In genomic region chr16:10694830-10695229, GRCh38 we compare ENCODE assay signal across 22 cellular contexts. TPM values are rescaled to one million over a fixed set of nuclear protein-coding genes. Genes with fewer than 3 reads are reported as not detected.
DNase-seq lines count a peak whose midpoint lies in the region; ATAC-seq, FAIRE-seq and TF ChIP-seq lines count a peak whose summit lies in the region.
"Had no signal": no experiment of that assay in that cellular context is flagged by ENCODE, and none has a peak within 500 bp of the region (broad histone marks: within the 10 kb centered on the region; RNA-seq: fewer than 3 reads in every experiment).

Gene TEKT5, minus strand, starts transcription at chr16:10694930. Its CDS starts 57 bp downstream, at chr16:10694873.

- no peak within 1 kb of the TSS for H3K4me2 ChIP-seq in HepG2 (ENCODE audit: low read depth, low read length)
- no peak within 1 kb of the TSS for H3K4me2 ChIP-seq in GM12878 (ENCODE audit: control insufficient read depth, insufficient read depth)
- H3K4me2 ChIP-seq: A549, BLaER1, GM23338 had no signal

- no peak within 1 kb of the TSS for H3K27ac Mint-ChIP-seq in stimulated activated effector memory CD8-positive, alpha-beta T cell treated with anti-CD3 and anti-CD28 coated beads, Interleukin-12 subunit alpha, Interleukin-12 subunit beta, amount 100 ng/mL, for 72 hours
- H3K27ac Mint-ChIP-seq: CD8-positive, alpha-beta T cell; GM23338; HFFc6 had no signal

- H3K27me3 ChIP-seq in HepG2 (ENCODE audit: control insufficient read depth in 1 of 2, insufficient read depth in 2 of 2, low read length in 2 of 2): peaks cover 2 to 4% of the 10 kb centered on the region in 2 experiments; a peak in 3 of 5 replicates
- no peaks in the 10 kb centered on the region for H3K27me3 ChIP-seq in right lobe of liver
- no peaks in the 10 kb centered on the region for H3K27me3 ChIP-seq in GM12878 (replicated peaks in 1 of 2; ENCODE audit: control insufficient read depth in 2 of 2, insufficient read depth in 2 of 2, low read length in 1 of 2)
- H3K27me3 ChIP-seq in testis: no peaks in the 10 kb centered on the region
- H3K27me3 ChIP-seq: BLaER1 had no signal

- no peak for TF ChIP-seq POLR2A in HepG2 (IDR thresholded peaks at IDR 0.05; ENCODE audit: insufficient read depth in 1 of 2, low read depth in 2 of 2, low read length in 2 of 2)
- TF ChIP-seq POLR2A in right lobe of liver (IDR thresholded peaks at IDR 0.05): no peak
- no peak for TF ChIP-seq POLR2A in GM12878 (IDR thresholded peaks at IDR 0.05; ENCODE audit: low read depth, low read length)
- no peak for TF ChIP-seq POLR2A in testis (IDR thresholded peaks at IDR 0.05)

- 16% methylated on average over 5 of the region's 5 CpGs for WGBS in HepG2 (ENCODE audit: low lambda C conversion rate)
- WGBS in right lobe of liver (ENCODE audit: insufficient coverage, low coverage, low lambda C conversion rate, missing lambda C conversion rate): 84% methylated on average over 3 of the region's 5 CpGs
- 18% methylated on average over 5 of the region's 5 CpGs for WGBS in GM12878 (ENCODE audit: insufficient coverage, insufficient replicate concordance, low lambda C conversion rate, missing lambda C conversion rate)
- WGBS in testis, 2 donors: 89 to 92% methylated on average over 5 of the region's 5 CpGs

- no peaks in the 10 kb centered on the region for H3K4me1 ChIP-seq in HepG2 (ENCODE audit: insufficient read depth, low read length)
- H3K4me1 ChIP-seq in right lobe of liver: no peaks in the 10 kb centered on the region
- H3K4me1 ChIP-seq in GM12878 (ENCODE audit: control insufficient read depth, insufficient read depth, low read length): no peaks in the 10 kb centered on the region
- H3K4me1 ChIP-seq in testis: no peaks in the 10 kb centered on the region
- H3K4me1 ChIP-seq: A549 had no signal

- H3K4me3 Mint-ChIP-seq in stimulated activated effector memory CD8-positive, alpha-beta T cell treated with anti-CD3 and anti-CD28 coated beads, Interleukin-12 subunit alpha, Interleukin-12 subunit beta, amount 100 ng/mL, for 72 hours: no peak within 1 kb of the TSS
- H3K4me3 Mint-ChIP-seq: CD8-positive, alpha-beta T cell; GM23338; HFFc6 had no signal

- no peaks in the 10 kb centered on the region for H3K4me1 Mint-ChIP-seq in stimulated activated effector memory CD8-positive, alpha-beta T cell treated with anti-CD3 and anti-CD28 coated beads, Interleukin-12 subunit alpha, Interleukin-12 subunit beta, amount 100 ng/mL, for 72 hours
- H3K4me1 Mint-ChIP-seq: GM23338 had no signal

- no peaks in the 10 kb centered on the region for H3K9me3 ChIP-seq in HepG2 (ENCODE audit: low read length)
- H3K9me3 ChIP-seq in right lobe of liver: no peaks in the 10 kb centered on the region
- no peaks in the 10 kb centered on the region for H3K9me3 ChIP-seq in GM12878 (replicated peaks; ENCODE audit: control insufficient read depth, insufficient read depth, low read length)
- H3K9me3 ChIP-seq in testis: no peaks in the 10 kb centered on the region
- H3K9me3 ChIP-seq: A549, BLaER1 had no signal

- ATAC-seq in HepG2 (no peak), right lobe of liver (no peak), GM12878 (peak; percentile 35; the same call in 1 of the 3 replicates)
- no peak for ATAC-seq in stimulated activated effector memory CD8-positive, alpha-beta T cell treated with anti-CD3 and anti-CD28 coated beads, Interleukin-12 subunit alpha, Interleukin-12 subunit beta, amount 100 ng/mL, for 72 hours
- ATAC-seq: A549; CD8-positive, alpha-beta T cell; GM23338 had no signal

- TF ChIP-seq RAD21 in HepG2 (CRISPR knock-in tag; IDR thresholded peaks at IDR 0.05) (no peak), GM12878 (IDR thresholded peaks at IDR 0.05; ENCODE audit: insufficient read depth, low read depth, low read length) (no peak)

- no peak within 1 kb of the TSS for H3K9ac ChIP-seq in HepG2 (ENCODE audit: insufficient read depth, low read depth, low read length)
- no peak within 1 kb of the TSS for H3K9ac ChIP-seq in GM12878 (ENCODE audit: control insufficient read depth, insufficient read depth, low read length)
- H3K9ac ChIP-seq: BLaER1 had no signal

- no peak for TF ChIP-seq EP300 in HepG2 (IDR thresholded peaks at IDR 0.05; ENCODE audit: low read depth in 2 of 2, low read length in 2 of 2)
- TF ChIP-seq EP300 in HepG2 (CRISPR knock-in tag; IDR thresholded peaks at IDR 0.05; ENCODE audit: borderline replicate concordance): no peak
- TF ChIP-seq EP300 in GM12878 (IDR thresholded peaks at IDR 0.05; ENCODE audit: borderline replicate concordance in 1 of 2, control insufficient read depth in 1 of 2, low read depth in 2 of 2, low read length in 2 of 2): no peak

- in situ Hi-C loops in HepG2 (cut with HindIII; ENCODE audit: extremely low pct_ligation_motif_present, low pct_unique_long_range_greater_than_20kb) (no loop called here), GM12878 (cut with MboI) (no loop called here), KBM-7 (cut with MboI; ENCODE audit: low pct_unique_long_range_greater_than_20kb, low sequenced_read_pairs) (no loop called here)

- intact Hi-C loops in HepG2 (cut with micrococcal nuclease; ENCODE audit: unreplicated experiment): no loop called here
- intact Hi-C loops in right lobe of liver (cut with DNase I): no loop called here
- intact Hi-C loops in GM12878 (cut with micrococcal nuclease; ENCODE audit: unreplicated experiment): no loop called here
- intact Hi-C loops in testis (cut with DNase I; ENCODE audit: low total_unique reads): no loop called here

- H3K9me3 Mint-ChIP-seq in stimulated activated effector memory CD8-positive, alpha-beta T cell treated with anti-CD3 and anti-CD28 coated beads, Interleukin-12 subunit alpha, Interleukin-12 subunit beta, amount 100 ng/mL, for 72 hours: no peaks in the 10 kb centered on the region
- H3K9me3 Mint-ChIP-seq: CD8-positive, alpha-beta T cell; HFFc6 had no signal

- SMC1A ChIA-PET in GM12878 (lab: Charles Lee; ENCODE audit: uncharacterized antibody, unreplicated experiment): interaction anchor here (1.2 kb wide), 1 partner anchor 180 kb away, joined by 3 read pairs; no protein-coding TSS in a partner anchor

- H3K36me3 ChIP-seq in HepG2 (replicated peaks in 1 of 2; ENCODE audit: control insufficient read depth in 1 of 2, insufficient read depth in 2 of 2, low read length in 2 of 2) (no peaks in the 10 kb centered on the region), right lobe of liver (no peaks in the 10 kb centered on the region), GM12878 (ENCODE audit: control insufficient read depth in 2 of 2, insufficient read depth in 2 of 2, low read length in 1 of 2) (no peaks in the 10 kb centered on the region), testis (ENCODE audit: low read depth, missing control alignments) (no peaks in the 10 kb centered on the region)
- H3K36me3 ChIP-seq: BLaER1 had no signal

- DNase-seq in HepG2 (ENCODE audit: low spot score) (no peak), right lobe of liver (no peak), M059J (ENCODE audit: low read depth) (peak; percentile 39), GM12878 (ENCODE audit: low read depth, low spot score) (no peak), testis (no peak), AG20443 (ENCODE audit: low spot score) (no peak), KBM-7 (no peak)
- no peak for DNase-seq in stimulated activated effector memory CD8-positive, alpha-beta T cell treated with anti-CD3 and anti-CD28 coated beads, Interleukin-12 subunit alpha, Interleukin-12 subunit beta, amount 100 ng/mL, for 72 hours (ENCODE audit: low spot score in 2 of 2)
- DNase-seq: Calu3; CD8-positive, alpha-beta T cell; HCEC 1CT; HFFc6; IMR-90; KG1 had no signal

- no peak within 1 kb of the TSS for H3K27ac ChIP-seq in HepG2 (ENCODE audit: extremely low read length, insufficient read depth, low read length)
- no peak within 1 kb of the TSS for H3K27ac ChIP-seq in right lobe of liver
- no peak within 1 kb of the TSS for H3K27ac ChIP-seq in GM12878 (ENCODE audit: control insufficient read depth, insufficient read depth)
- no peak within 1 kb of the TSS for H3K27ac ChIP-seq in testis
- H3K27ac ChIP-seq: 22Rv1, A549, BLaER1, HL-60 had no signal

- no peaks in the 10 kb centered on the region for H4K20me1 ChIP-seq in HepG2 (ENCODE audit: insufficient read depth, low read length)
- no peaks in the 10 kb centered on the region for H4K20me1 ChIP-seq in GM12878 (ENCODE audit: control insufficient read depth, insufficient read depth)
- H4K20me1 ChIP-seq: BLaER1 had no signal

- BruUV-seq in HepG2 (replicated peaks; lab: Mats Ljungman, UMichigan): no TSS peak
- BruUV-seq in GM12878 (replicated peaks; lab: Mats Ljungman, UMichigan): no TSS peak

- H2AFZ ChIP-seq in HepG2 (ENCODE audit: low read length) (no peak within 1 kb of the TSS), GM12878 (ENCODE audit: control insufficient read depth, low read depth, low read length) (no peak within 1 kb of the TSS)
- H2AFZ ChIP-seq: GM23338 had no signal

- POLR2A ChIA-PET in HepG2 (lab: Yijun Ruan, JAX) (no interaction called here), GM12878 (lab: Charles Lee) (no interaction called here)

- H3K79me2 ChIP-seq in HepG2 (ENCODE audit: insufficient read depth, low read length) (no peaks in the 10 kb centered on the region), GM12878 (ENCODE audit: control insufficient read depth, insufficient read depth, low read length) (no peaks in the 10 kb centered on the region)

- TF ChIP-seq CTCF in HepG2 (CRISPR knock-in tag; IDR thresholded peaks at IDR 0.05) (no peak), right lobe of liver (IDR thresholded peaks at IDR 0.05) (no peak), GM12878 (IDR thresholded peaks at IDR 0.05 in 2 of 3, conservative IDR thresholded peaks at IDR 0.05 in 1 of 3; ENCODE audit: control insufficient read depth in 2 of 3, extremely low read depth in 1 of 3, insufficient read depth in 1 of 3, low read depth in 3 of 3, low read length in 3 of 3) (no peak), testis (IDR thresholded peaks at IDR 0.05) (no peak)

- RAD21 ChIA-PET in GM12878 (lab: Charles Lee; ENCODE audit: unreplicated experiment): no interaction called here

- no peak for FAIRE-seq in HepG2 (lab: Jason Lieb, UNC)
- FAIRE-seq in GM12878 (lab: Jason Lieb, UNC): no peak
- FAIRE-seq: A549, G401.6, GM18507, H54 had no signal

- no peaks in the 10 kb centered on the region for H3K36me3 Mint-ChIP-seq in stimulated activated effector memory CD8-positive, alpha-beta T cell treated with anti-CD3 and anti-CD28 coated beads, Interleukin-12 subunit alpha, Interleukin-12 subunit beta, amount 100 ng/mL, for 72 hours
- H3K36me3 Mint-ChIP-seq: CD8-positive, alpha-beta T cell had no signal

- CTCF ChIA-PET in HepG2 (lab: Yijun Ruan, JAX; ENCODE audit: low intra/inter-chr PET ratio, low total read pairs): no interaction called here
- CTCF ChIA-PET in GM12878 (lab: Yijun Ruan, JAX): no interaction called here

- H3K4me3 ChIP-seq in HepG2 (replicated peaks in 1 of 3; ENCODE audit: insufficient read depth in 1 of 3, low read depth in 2 of 3, low read length in 3 of 3) (no peak within 1 kb of the TSS), right lobe of liver (no peak within 1 kb of the TSS), GM12878 (no peak within 1 kb of the TSS), testis (no peak within 1 kb of the TSS)
- H3K4me3 ChIP-seq: A549, BLaER1, GM23338 had no signal

RNA-seq across cellular contexts. Expression of gene TEKT5, which starts in this region (rescaled TPM):
- total RNA-seq in HepG2 (2016; rRNA removed; fragmentation: Illumina TruSeq; extraction: Trizol) (not detected in 2 replicates), right lobe of liver (1 to 10 TPM in 1 of 6 experiments, under 1 TPM in 3, not detected in 2; 0.20 to 1.3 (median 0.69) TPM), GM12878 (2014; rRNA removed) (0.22 and 1.1 TPM in 2 replicates), GM12878 (2014; rRNA removed; fragmentation: Illumina TruSeq; extraction: Trizol) (0.18 and 0.40 TPM in 2 replicates), GM12878 (2021) (0.80 and 2.2 TPM in 2 replicates), testis (10 to 100 TPM; 20.7 to 35.6 TPM)
- total RNA-seq in HepG2 (2016; cell fraction: cytosol; rRNA removed; fragmentation: Illumina TruSeq; extraction: Trizol; ENCODE audit: low read depth): not detected in 2 replicates
- not detected in 2 replicates for total RNA-seq in HepG2 (2016; cell fraction: insoluble cytoplasmic fraction; rRNA removed; fragmentation: Illumina TruSeq; extraction: Trizol)
- total RNA-seq in HepG2 (2016; cell fraction: membrane; rRNA removed; fragmentation: Illumina TruSeq; extraction: Trizol): not detected in 2 replicates
- not detected in 2 replicates for total RNA-seq in HepG2 (2016; cell fraction: nucleus; rRNA removed; fragmentation: Illumina TruSeq; extraction: Trizol)
- polyA plus RNA-seq in HepG2 (2011; rRNA removed) (0.16 and 0.25 TPM in 2 replicates), GM12878 (2011; rRNA removed) (0.66 and 0.68 TPM in 2 replicates), GM12878 (2014; fragmentation: Illumina TruSeq; extraction: Trizol) (0.19 and 0.93 TPM in 2 replicates), GM12878 (2014; fragmentation: Nextera tagmentation; extraction: Ambion mirVana) (under 1 TPM; 0.47 to 0.64 TPM), GM12878 (2014; rRNA removed) (1.1 and 1.8 TPM in 2 replicates), GM12878 (2016; fragmentation: Nextera tagmentation; extraction: Ambion mirVana) (under 1 TPM in 1 of 2 experiments, not detected in 1; 0.79 TPM), testis (ENCODE audit: insufficient read depth, low read depth, low replicate concordance) (69.1 TPM)
- polyA plus RNA-seq in HepG2 (2011; cell fraction: cytosol; rRNA removed): 0.08 TPM in 1 of 2 replicates, not detected in the other
- 0.12 and 0.16 TPM in 2 replicates for polyA plus RNA-seq in HepG2 (2011; cell fraction: nucleus; rRNA removed)
- 0.39 and 0.84 TPM in 2 replicates for polyA plus RNA-seq in HepG2 (2012)
- polyA plus RNA-seq in HepG2 (2016; cell fraction: cytosol; fragmentation: Illumina TruSeq; extraction: Trizol; ENCODE audit: low read depth): not detected in 2 replicates
- polyA plus RNA-seq in HepG2 (2016; cell fraction: insoluble cytoplasmic fraction; fragmentation: Illumina TruSeq; extraction: Trizol; ENCODE audit: low read depth): not detected in 2 replicates
- polyA plus RNA-seq in HepG2 (2016; cell fraction: membrane; fragmentation: Illumina TruSeq; extraction: Trizol; ENCODE audit: low read depth): not detected in 2 replicates
- polyA plus RNA-seq in HepG2 (2016; cell fraction: nucleus; fragmentation: Illumina TruSeq; extraction: Trizol; ENCODE audit: insufficient read depth, low read depth): not detected in 2 replicates
- polyA minus RNA-seq in HepG2 (2011; rRNA and poly(A)+ RNA removed; ENCODE audit: low replicate concordance): not detected in 2 replicates
- polyA minus RNA-seq in HepG2 (2011; cell fraction: cytosol; rRNA and poly(A)+ RNA removed): not detected in 2 replicates
- 0.64 and 1.2 TPM in 2 replicates for polyA minus RNA-seq in HepG2 (2011; cell fraction: nucleus; rRNA and poly(A)+ RNA removed)
- total RNA-seq in M059J (2014; rRNA removed; shearing (Covaris generic)): 1.4 TPM in 1 of 2 replicates, not detected in the other
- total RNA-seq in GM12878 (2013; cell fraction: nucleolus; rRNA removed): 4.6 and 6.3 TPM in 2 replicates
- polyA plus RNA-seq in GM12878 (2011; ENCODE audit: low read depth): 0.26 TPM
- 0.85 and 0.92 TPM in 2 replicates for polyA plus RNA-seq in GM12878 (2011; cell fraction: cytosol; rRNA removed)
- 1.8 and 2.1 TPM in 2 replicates for polyA plus RNA-seq in GM12878 (2011; cell fraction: nucleus; rRNA removed)
- 0.48 and 1.1 TPM in 2 replicates for polyA plus RNA-seq in GM12878 (2012)
- polyA minus RNA-seq in GM12878 (2011; rRNA and poly(A)+ RNA removed): 0.44 and 0.82 TPM in 2 replicates
- not detected in 2 replicates for polyA minus RNA-seq in GM12878 (2011; cell fraction: cytosol; rRNA and poly(A)+ RNA removed)
- 0.48 TPM in 1 of 2 replicates, not detected in the other for polyA minus RNA-seq in GM12878 (2011; cell fraction: nucleus; rRNA and poly(A)+ RNA removed)
- total RNA-seq: Calu3; CD8-positive, alpha-beta T cell; HFFc6; IMR-90 had no signal
- polyA plus RNA-seq: GM23338 had no signal

Comparison
In these comparisons a context has a peak if more than half of its experiments do, and no peak if none do; other contexts are left out.
1. RNA of gene TEKT5 (polyA plus RNA-seq): 69.1 TPM in testis (single experiment); 0.19 to 2.1 TPM in GM12878 and 0.08 to 0.84 TPM in HepG2; every median in the first group is over 10 times any median in the second.